In the genomic region with DNA sequence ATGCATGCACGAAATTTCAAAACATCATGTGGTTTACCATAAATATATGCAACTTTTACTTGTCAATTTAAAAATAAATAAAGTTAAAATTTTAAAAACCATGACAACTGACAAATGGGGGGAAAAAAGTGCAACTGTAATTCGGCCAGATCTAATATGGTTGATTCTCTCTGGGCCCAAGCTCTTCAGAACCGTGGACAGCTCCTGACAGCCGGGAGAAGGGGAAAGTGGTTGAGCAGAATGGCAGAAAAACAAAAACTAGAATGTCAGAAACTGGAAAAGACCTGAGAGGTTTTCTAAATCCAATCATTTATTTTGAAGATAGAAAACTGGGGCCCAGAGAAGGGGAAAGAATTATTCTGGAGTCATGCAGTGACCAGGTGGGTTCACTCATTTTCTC, we compare ENCODE assay signal across 1 cellular context.
A peak's percentile ranks its signal among the peaks of the same experiment; 100 is the strongest.
TF ChIP-seq lines count a peak whose summit lies in the region.

No MANE protein-coding gene starts in this region.

TF ChIP-seq in HepG2, 621 proteins besides CTCF, POLR2A, EP300 and RAD21 (continued from another document):
- TF ChIP-seq, protein P1, sequence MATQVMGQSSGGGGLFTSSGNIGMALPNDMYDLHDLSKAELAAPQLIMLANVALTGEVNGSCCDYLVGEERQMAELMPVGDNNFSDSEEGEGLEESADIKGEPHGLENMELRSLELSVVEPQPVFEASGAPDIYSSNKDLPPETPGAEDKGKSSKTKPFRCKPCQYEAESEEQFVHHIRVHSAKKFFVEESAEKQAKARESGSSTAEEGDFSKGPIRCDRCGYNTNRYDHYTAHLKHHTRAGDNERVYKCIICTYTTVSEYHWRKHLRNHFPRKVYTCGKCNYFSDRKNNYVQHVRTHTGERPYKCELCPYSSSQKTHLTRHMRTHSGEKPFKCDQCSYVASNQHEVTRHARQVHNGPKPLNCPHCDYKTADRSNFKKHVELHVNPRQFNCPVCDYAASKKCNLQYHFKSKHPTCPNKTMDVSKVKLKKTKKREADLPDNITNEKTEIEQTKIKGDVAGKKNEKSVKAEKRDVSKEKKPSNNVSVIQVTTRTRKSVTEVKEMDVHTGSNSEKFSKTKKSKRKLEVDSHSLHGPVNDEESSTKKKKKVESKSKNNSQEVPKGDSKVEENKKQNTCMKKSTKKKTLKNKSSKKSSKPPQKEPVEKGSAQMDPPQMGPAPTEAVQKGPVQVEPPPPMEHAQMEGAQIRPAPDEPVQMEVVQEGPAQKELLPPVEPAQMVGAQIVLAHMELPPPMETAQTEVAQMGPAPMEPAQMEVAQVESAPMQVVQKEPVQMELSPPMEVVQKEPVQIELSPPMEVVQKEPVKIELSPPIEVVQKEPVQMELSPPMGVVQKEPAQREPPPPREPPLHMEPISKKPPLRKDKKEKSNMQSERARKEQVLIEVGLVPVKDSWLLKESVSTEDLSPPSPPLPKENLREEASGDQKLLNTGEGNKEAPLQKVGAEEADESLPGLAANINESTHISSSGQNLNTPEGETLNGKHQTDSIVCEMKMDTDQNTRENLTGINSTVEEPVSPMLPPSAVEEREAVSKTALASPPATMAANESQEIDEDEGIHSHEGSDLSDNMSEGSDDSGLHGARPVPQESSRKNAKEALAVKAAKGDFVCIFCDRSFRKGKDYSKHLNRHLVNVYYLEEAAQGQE (IDR thresholded peaks at IDR 0.05; ENCODE audit: borderline replicate concordance in 1 of 2, low read depth in 1 of 2, low read length in 2 of 2) = peak; percentile 64 to 95
- no peak for TF ChIP-seq REXO4 (CRISPR knock-in tag; IDR thresholded peaks at IDR 0.05; ENCODE audit: borderline replicate concordance)
- peak; percentile 81; the same call in 1 of the 2 replicates for TF ChIP-seq EHMT2 (IDR thresholded peaks at IDR 0.05; ENCODE audit: borderline replicate concordance, low read depth, low read length)
- TF ChIP-seq, protein P2, sequence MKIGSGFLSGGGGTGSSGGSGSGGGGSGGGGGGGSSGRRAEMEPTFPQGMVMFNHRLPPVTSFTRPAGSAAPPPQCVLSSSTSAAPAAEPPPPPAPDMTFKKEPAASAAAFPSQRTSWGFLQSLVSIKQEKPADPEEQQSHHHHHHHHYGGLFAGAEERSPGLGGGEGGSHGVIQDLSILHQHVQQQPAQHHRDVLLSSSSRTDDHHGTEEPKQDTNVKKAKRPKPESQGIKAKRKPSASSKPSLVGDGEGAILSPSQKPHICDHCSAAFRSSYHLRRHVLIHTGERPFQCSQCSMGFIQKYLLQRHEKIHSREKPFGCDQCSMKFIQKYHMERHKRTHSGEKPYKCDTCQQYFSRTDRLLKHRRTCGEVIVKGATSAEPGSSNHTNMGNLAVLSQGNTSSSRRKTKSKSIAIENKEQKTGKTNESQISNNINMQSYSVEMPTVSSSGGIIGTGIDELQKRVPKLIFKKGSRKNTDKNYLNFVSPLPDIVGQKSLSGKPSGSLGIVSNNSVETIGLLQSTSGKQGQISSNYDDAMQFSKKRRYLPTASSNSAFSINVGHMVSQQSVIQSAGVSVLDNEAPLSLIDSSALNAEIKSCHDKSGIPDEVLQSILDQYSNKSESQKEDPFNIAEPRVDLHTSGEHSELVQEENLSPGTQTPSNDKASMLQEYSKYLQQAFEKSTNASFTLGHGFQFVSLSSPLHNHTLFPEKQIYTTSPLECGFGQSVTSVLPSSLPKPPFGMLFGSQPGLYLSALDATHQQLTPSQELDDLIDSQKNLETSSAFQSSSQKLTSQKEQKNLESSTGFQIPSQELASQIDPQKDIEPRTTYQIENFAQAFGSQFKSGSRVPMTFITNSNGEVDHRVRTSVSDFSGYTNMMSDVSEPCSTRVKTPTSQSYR (CRISPR knock-in tag; IDR thresholded peaks at IDR 0.05; ENCODE audit: borderline replicate concordance) = no peak
- TF ChIP-seq, protein P3, sequence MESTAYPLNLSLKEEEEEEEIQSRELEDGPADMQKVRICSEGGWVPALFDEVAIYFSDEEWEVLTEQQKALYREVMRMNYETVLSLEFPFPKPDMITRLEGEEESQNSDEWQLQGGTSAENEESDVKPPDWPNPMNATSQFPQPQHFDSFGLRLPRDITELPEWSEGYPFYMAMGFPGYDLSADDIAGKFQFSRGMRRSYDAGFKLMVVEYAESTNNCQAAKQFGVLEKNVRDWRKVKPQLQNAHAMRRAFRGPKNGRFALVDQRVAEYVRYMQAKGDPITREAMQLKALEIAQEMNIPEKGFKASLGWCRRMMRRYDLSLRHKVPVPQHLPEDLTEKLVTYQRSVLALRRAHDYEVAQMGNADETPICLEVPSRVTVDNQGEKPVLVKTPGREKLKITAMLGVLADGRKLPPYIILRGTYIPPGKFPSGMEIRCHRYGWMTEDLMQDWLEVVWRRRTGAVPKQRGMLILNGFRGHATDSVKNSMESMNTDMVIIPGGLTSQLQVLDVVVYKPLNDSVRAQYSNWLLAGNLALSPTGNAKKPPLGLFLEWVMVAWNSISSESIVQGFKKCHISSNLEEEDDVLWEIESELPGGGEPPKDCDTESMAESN (CRISPR knock-in tag; conservative IDR thresholded peaks at IDR 0.05) = no peak
- no peak for TF ChIP-seq ZNF143 (CRISPR knock-in tag; IDR thresholded peaks at IDR 0.05)
- no peak for TF ChIP-seq MTF2 (CRISPR knock-in tag; IDR thresholded peaks at IDR 0.05; ENCODE audit: borderline replicate concordance)
- TF ChIP-seq ONECUT2 (CRISPR knock-in tag; IDR thresholded peaks at IDR 0.05) = no peak
- TF ChIP-seq, protein P4, sequence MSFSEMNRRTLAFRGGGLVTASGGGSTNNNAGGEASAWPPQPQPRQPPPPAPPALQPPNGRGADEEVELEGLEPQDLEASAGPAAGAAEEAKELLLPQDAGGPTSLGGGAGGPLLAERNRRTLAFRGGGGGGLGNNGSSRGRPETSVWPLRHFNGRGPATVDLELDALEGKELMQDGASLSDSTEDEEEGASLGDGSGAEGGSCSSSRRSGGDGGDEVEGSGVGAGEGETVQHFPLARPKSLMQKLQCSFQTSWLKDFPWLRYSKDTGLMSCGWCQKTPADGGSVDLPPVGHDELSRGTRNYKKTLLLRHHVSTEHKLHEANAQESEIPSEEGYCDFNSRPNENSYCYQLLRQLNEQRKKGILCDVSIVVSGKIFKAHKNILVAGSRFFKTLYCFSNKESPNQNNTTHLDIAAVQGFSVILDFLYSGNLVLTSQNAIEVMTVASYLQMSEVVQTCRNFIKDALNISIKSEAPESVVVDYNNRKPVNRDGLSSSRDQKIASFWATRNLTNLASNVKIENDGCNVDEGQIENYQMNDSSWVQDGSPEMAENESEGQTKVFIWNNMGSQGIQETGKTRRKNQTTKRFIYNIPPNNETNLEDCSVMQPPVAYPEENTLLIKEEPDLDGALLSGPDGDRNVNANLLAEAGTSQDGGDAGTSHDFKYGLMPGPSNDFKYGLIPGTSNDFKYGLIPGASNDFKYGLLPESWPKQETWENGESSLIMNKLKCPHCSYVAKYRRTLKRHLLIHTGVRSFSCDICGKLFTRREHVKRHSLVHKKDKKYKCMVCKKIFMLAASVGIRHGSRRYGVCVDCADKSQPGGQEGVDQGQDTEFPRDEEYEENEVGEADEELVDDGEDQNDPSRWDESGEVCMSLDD (CRISPR knock-in tag; IDR thresholded peaks at IDR 0.05; ENCODE audit: borderline replicate concordance) = no peak
- no peak for TF ChIP-seq HES4 (CRISPR knock-in tag; IDR thresholded peaks at IDR 0.05; ENCODE audit: borderline replicate concordance)
- TF ChIP-seq SKI (IDR thresholded peaks at IDR 0.05; ENCODE audit: partially characterized antibody) = no peak
- TF ChIP-seq ZMYM3 (CRISPR knock-in tag; IDR thresholded peaks at IDR 0.05) = no peak
- no peak for TF ChIP-seq ZNF891 (CRISPR knock-in tag; IDR thresholded peaks at IDR 0.05)
- no peak for TF ChIP-seq SALL1 (CRISPR knock-in tag; IDR thresholded peaks at IDR 0.05)
- no peak for TF ChIP-seq ZNF460 (CRISPR knock-in tag; IDR thresholded peaks at IDR 0.05; ENCODE audit: borderline replicate concordance)
- TF ChIP-seq ZSCAN12 (CRISPR knock-in tag; IDR thresholded peaks at IDR 0.05) = no peak
- no peak for TF ChIP-seq RFXAP (CRISPR knock-in tag; IDR thresholded peaks at IDR 0.05; ENCODE audit: borderline replicate concordance)
- TF ChIP-seq SAFB2 (CRISPR knock-in tag; IDR thresholded peaks at IDR 0.05; ENCODE audit: borderline replicate concordance, low read depth) = no peak
- TF ChIP-seq SOX5 (CRISPR knock-in tag; IDR thresholded peaks at IDR 0.05; ENCODE audit: borderline replicate concordance) = no peak
